Comparison of ENCODE assay signal across 1 cellular context in genomic region chrX:65480960-65481359, GRCh38.
TF ChIP-seq lines count a peak whose summit lies in the region.

No MANE protein-coding gene starts in this region.

TF ChIP-seq in H1, 55 proteins besides CTCF, POLR2A, EP300 and RAD21:
- TF ChIP-seq TCF12 (IDR thresholded peaks at IDR 0.05; ENCODE audit: low read depth, low read length) (no peak), RBBP5 (IDR thresholded peaks at IDR 0.05; ENCODE audit: borderline replicate concordance, low read depth, low read length) (no peak), SAP30 (IDR thresholded peaks at IDR 0.05; ENCODE audit: insufficient read depth, insufficient replicate concordance, low read length) (no peak), RFX5 (IDR thresholded peaks at IDR 0.05; ENCODE audit: borderline replicate concordance, low read depth, low read length) (no peak), SIX5 (IDR thresholded peaks at IDR 0.05; ENCODE audit: low read depth, low read length) (no peak), CREB1 (IDR thresholded peaks at IDR 0.05) (no peak), POU5F1 (IDR thresholded peaks at IDR 0.05; ENCODE audit: low read depth, low read length) (no peak), BRCA1 (IDR thresholded peaks at IDR 0.05; ENCODE audit: low read depth, low read length) (no peak), CHD7 (IDR thresholded peaks at IDR 0.05; ENCODE audit: insufficient replicate concordance, low read length) (no peak), CHD2 (IDR thresholded peaks at IDR 0.05; ENCODE audit: low read length) (no peak), JUN (IDR thresholded peaks at IDR 0.05; ENCODE audit: low read depth, low read length) (no peak), RNF2 (IDR thresholded peaks at IDR 0.05; ENCODE audit: borderline replicate concordance, low read depth, low read length, missing control alignments, poor library complexity, severe bottlenecking) (no peak), CEBPB (IDR thresholded peaks at IDR 0.05; ENCODE audit: low read depth, low read length) (no peak)
- TF ChIP-seq, protein P1, sequence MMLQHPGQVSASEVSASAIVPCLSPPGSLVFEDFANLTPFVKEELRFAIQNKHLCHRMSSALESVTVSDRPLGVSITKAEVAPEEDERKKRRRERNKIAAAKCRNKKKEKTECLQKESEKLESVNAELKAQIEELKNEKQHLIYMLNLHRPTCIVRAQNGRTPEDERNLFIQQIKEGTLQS (IDR thresholded peaks at IDR 0.05; ENCODE audit: insufficient read depth, low read depth, low read length), result no peak
TF ChIP-seq in H1: peak in this region for 0.
